31 cellular contexts compared by ENCODE assay signal in the genomic region with DNA sequence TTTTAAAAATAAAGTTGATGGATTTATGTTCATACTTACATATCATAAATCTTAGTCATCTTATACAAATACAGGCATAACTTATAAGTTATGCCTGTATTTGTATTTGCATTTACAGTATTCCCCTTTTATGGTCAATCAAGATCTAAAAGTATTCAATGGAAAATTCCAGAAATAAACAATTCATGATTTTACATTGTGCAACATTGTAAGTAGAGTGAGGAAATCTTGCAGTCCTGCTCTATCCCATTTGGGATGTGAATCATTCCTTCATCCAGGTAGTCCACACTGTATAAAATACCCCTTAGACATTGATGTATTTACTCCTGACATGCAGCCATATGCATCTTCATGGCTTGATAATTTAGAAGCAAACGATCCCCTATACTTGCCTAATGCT.
"Had no signal": no experiment of that assay in that cellular context is flagged by ENCODE, and none has a peak within 500 bp of the region (broad histone marks: within the 10 kb centered on the region; RNA-seq: fewer than 3 reads in every experiment).

No MANE protein-coding gene starts in this region.

- DNase-seq: activated B cell treated with CpG ODN at 0.5 μM for 24 hours; activated CD4-positive, alpha-beta memory T cell treated with anti-CD3 and anti-CD28 coated beads for 36 hours; activated CD4-positive, alpha-beta T cell treated with anti-CD3 and anti-CD28 coated beads for 4 hours; activated CD4-positive, alpha-beta T cell treated with anti-CD3 and anti-CD28 coated beads, Interleukin-2, amount 10 ng/mL, durations not matched to agents 24 days and 14 days; activated CD4-positive, alpha-beta T cell treated with anti-CD3 and anti-CD28 coated beads, Interleukin-2, amount 50 U/mL, for 1 hour; activated CD4-positive, alpha-beta T cell treated with anti-CD3 and anti-CD28 coated beads, Interleukin-2, amount 50 U/mL, for 4 hours; activated CD4-positive, CD25-positive, alpha-beta regulatory T cell treated with anti-CD3 and anti-CD28 coated beads, Interleukin-2, amount 50 U/mL, for 72 hours; activated CD8-positive, alpha-beta memory T cell treated with anti-CD3 and anti-CD28 coated beads, Interleukin-2, amount 50 U/mL, for 4 hours; activated CD8-positive, alpha-beta T cell treated with anti-CD3 and anti-CD28 coated beads for 36 hours; activated effector memory CD4-positive, alpha-beta T cell treated with anti-CD3 and anti-CD28 coated beads, Interleukin-2, amount 50 U/mL, for 16 hours; activated gamma-delta T cell treated with Interleukin-2 at 50 U/mL for 16 hours; activated naive CD4-positive, alpha-beta T cell; activated naive CD4-positive, alpha-beta T cell treated with anti-CD3 and anti-CD28 coated beads for 36 hours; activated naive CD4-positive, alpha-beta T cell treated with anti-CD3 and anti-CD28 coated beads, Interleukin-2, amount 50 U/mL, for 16 hours; activated naive CD8-positive, alpha-beta T cell treated with anti-CD3 and anti-CD28 coated beads for 36 hours; activated T-cell treated with anti-CD3 and anti-CD28 coated beads for 4 hours; activated T-cell treated with anti-CD3 and anti-CD28 coated beads, Interleukin-2, amount 50 U/mL, for 1 hour; activated T-cell treated with anti-CD3 and anti-CD28 coated beads, Interleukin-2, amount 50 U/mL, for 4 hours; activated T-cell treated with anti-CD3 and anti-CD28 coated beads, Interleukin-2, amount 50 U/mL, for 72 hours; amygdala; anterior cingulate cortex; caudate nucleus; cerebellar nuclear complex; T-helper 1 cell; T-helper 2 cell; T-helper 9 cell had no signal

- H3K27ac ChIP-seq: ascending aorta, cardiac muscle cell, VCaP had no signal

- ATAC-seq: activated CD8-positive, alpha-beta T cell treated with anti-CD3 and anti-CD28 coated beads for 36 hours; activated naive CD4-positive, alpha-beta T cell treated with anti-CD3 and anti-CD28 coated beads, Interleukin-2, amount 50 U/mL, for 72 hours; activated T-cell treated with anti-CD3 and anti-CD28 coated beads, Interleukin-2, amount 50 U/mL, for 4 hours; activated T-cell treated with anti-CD3 and anti-CD28 coated beads, Interleukin-2, amount 50 U/mL, for 72 hours; activated T-helper 17 cell treated with anti-CD3 and anti-CD28 coated beads, Interleukin-2, amount 50 U/mL, for 72 hours had no signal

- H3K4me1 ChIP-seq: ascending aorta had no signal

- H3K27me3 ChIP-seq: ascending aorta, cardiac muscle cell had no signal

- H3K4me3 ChIP-seq: ascending aorta, cardiac muscle cell had no signal

- H3K36me3 ChIP-seq: ascending aorta, cardiac muscle cell had no signal
